ENCODE assay signal across 25 cellular contexts in genomic region chr3:170442945-170443344, GRCh38. TPM values are rescaled to one million over a fixed set of nuclear protein-coding genes. Genes with fewer than 3 reads are reported as not detected.
"Had no signal": no experiment of that assay in that cellular context is flagged by ENCODE, and none has a peak within 500 bp of the region (broad histone marks: within the 10 kb centered on the region; RNA-seq: fewer than 3 reads in every experiment).

No MANE protein-coding gene starts in this region.

- ATAC-seq: activated CD8-positive, alpha-beta T cell treated with anti-CD3 and anti-CD28 coated beads for 36 hours; foreskin keratinocyte; heart left ventricle; right lobe of liver; T-helper 17 cell had no signal

- H3K27me3 ChIP-seq: adrenal gland, ascending aorta, cardiac muscle cell, colonic mucosa, foreskin keratinocyte, heart left ventricle, ovary, right lobe of liver, testis, uterus had no signal

- H3K4me1 ChIP-seq: adrenal gland, ascending aorta, colonic mucosa, heart left ventricle, right lobe of liver, uterus had no signal

- H3K27ac ChIP-seq: adrenal gland, ascending aorta, cardiac muscle cell, colonic mucosa, foreskin keratinocyte, heart left ventricle, ovary, right lobe of liver, uterus had no signal

- DNase-seq: activated CD4-positive, alpha-beta T cell treated with anti-CD3 and anti-CD28 coated beads, Interleukin-2, amount 50 U/mL, for 1 hour; activated CD8-positive, alpha-beta T cell treated with anti-CD3 and anti-CD28 coated beads for 36 hours; activated naive CD4-positive, alpha-beta T cell treated with anti-CD3 and anti-CD28 coated beads for 36 hours; activated naive CD8-positive, alpha-beta T cell treated with anti-CD3 and anti-CD28 coated beads for 36 hours; activated T-cell treated with anti-CD3 and anti-CD28 coated beads, Interleukin-2, amount 50 U/mL, for 48 hours; adrenal gland; cerebellar nuclear complex; colonic mucosa; effector memory CD4-positive, alpha-beta T cell; erythroblast; foreskin keratinocyte; heart left ventricle; hypothalamus; naive B cell; nephron progenitor cell; ovary; right lobe of liver; stimulated activated CD4-positive, alpha-beta T cell treated with anti-CD3 and anti-CD28 coated beads, Interleukin-2, amount 100 ng/mL, for 48 hours; stimulated activated naive CD4-positive, alpha-beta T cell treated with Interleukin-2 at 50 U/mL for 16 hours; T-helper 17 cell; T1000; testis; uterus had no signal

- H3K9me3 ChIP-seq: adrenal gland, ascending aorta, colonic mucosa, heart left ventricle, ovary, right lobe of liver, testis, uterus had no signal

- H3K36me3 ChIP-seq: adrenal gland, ascending aorta, cardiac muscle cell, colonic mucosa, heart left ventricle, ovary, right lobe of liver, uterus had no signal

- H3K4me3 ChIP-seq: adrenal gland, ascending aorta, cardiac muscle cell, colonic mucosa, heart left ventricle, ovary, right lobe of liver, testis, uterus had no signal

RNA-seq across cellular contexts. Expression of gene CLDN11, which starts 24.3 kb away (rescaled TPM):
- total RNA-seq: activated CD8-positive, alpha-beta T cell treated with anti-CD3 and anti-CD28 coated beads for 36 hours; activated naive CD4-positive, alpha-beta T cell treated with anti-CD3 and anti-CD28 coated beads for 36 hours; activated naive CD8-positive, alpha-beta T cell treated with anti-CD3 and anti-CD28 coated beads for 36 hours; T-helper 17 cell had no signal
- polyA plus RNA-seq: cardiac muscle cell had no signal
